1 cellular context compared by ENCODE assay signal in genomic region chr19:18450934-18451836, GRCh38.
TF ChIP-seq lines count a peak whose summit lies in the region.

No MANE protein-coding gene starts in this region.

TF ChIP-seq in HepG2, 621 proteins besides CTCF, POLR2A, EP300 and RAD21 (continued from another document and continues in another):
- TF ChIP-seq ZBTB4 (CRISPR knock-in tag; IDR thresholded peaks at IDR 0.05; ENCODE audit: borderline replicate concordance) (0 out of 2 replicates have a peak, but pooled peaks have one; percentile 14), CCAR2 (optimal IDR thresholded peaks at IDR 0.05; ENCODE audit: low read depth, low read length) (no peak), ERF (CRISPR knock-in tag; IDR thresholded peaks at IDR 0.05) (peak; percentile 57), BHLHE40 (IDR thresholded peaks at IDR 0.05; ENCODE audit: low read length) (peak; percentile 18; the same call in 1 of the 2 replicates), MXD4 (CRISPR knock-in tag; IDR thresholded peaks at IDR 0.05) (0 out of 2 replicates have a peak, but pooled peaks have one; percentile 43), ZNF543 (CRISPR knock-in tag; IDR thresholded peaks at IDR 0.05) (0 out of 2 replicates have a peak, but pooled peaks have one; percentile 32), ZNF574 (CRISPR knock-in tag; IDR thresholded peaks at IDR 0.05) (peak; percentile 70), LBX2 (CRISPR knock-in tag; IDR thresholded peaks at IDR 0.05; ENCODE audit: borderline replicate concordance) (peak; percentile 58; the same call in 1 of the 2 replicates), ZNF580 (CRISPR knock-in tag; IDR thresholded peaks at IDR 0.05; ENCODE audit: borderline replicate concordance, low read depth) (peak; percentile 38; the same call in 1 of the 2 replicates), TBX2 (CRISPR knock-in tag; IDR thresholded peaks at IDR 0.05; ENCODE audit: borderline replicate concordance) (peak; percentile 44; the same call in 1 of the 2 replicates), SMC3 (IDR thresholded peaks at IDR 0.05; ENCODE audit: low read length) (peak; percentile 44; the same call in 1 of the 2 replicates), GMEB1 (CRISPR knock-in tag; IDR thresholded peaks at IDR 0.05; ENCODE audit: borderline replicate concordance) (peak; percentile 29; the same call in 1 of the 2 replicates), TOE1 (CRISPR knock-in tag; IDR thresholded peaks at IDR 0.05) (no peak), RFXAP (CRISPR knock-in tag; IDR thresholded peaks at IDR 0.05; ENCODE audit: borderline replicate concordance) (peak; percentile 68; the same call in 1 of the 2 replicates), ARHGAP35 (CRISPR knock-in tag; IDR thresholded peaks at IDR 0.05; ENCODE audit: borderline replicate concordance) (0 out of 2 replicates have a peak, but pooled peaks have one; percentile 19), IKZF5 (CRISPR knock-in tag; IDR thresholded peaks at IDR 0.05) (peak; percentile 47; the same call in 1 of the 2 replicates), RBM22 (optimal IDR thresholded peaks at IDR 0.05; ENCODE audit: low read length) (peak; percentile 11), POGK (CRISPR knock-in tag; conservative IDR thresholded peaks at IDR 0.05) (0 out of 2 replicates have a peak, but pooled peaks have one; percentile 21), ARID5B (CRISPR knock-in tag; IDR thresholded peaks at IDR 0.05) (0 out of 2 replicates have a peak, but pooled peaks have one; percentile 15), ZNF383 (CRISPR knock-in tag; IDR thresholded peaks at IDR 0.05; ENCODE audit: borderline replicate concordance) (no peak), SAP130 (CRISPR knock-in tag; IDR thresholded peaks at IDR 0.05; ENCODE audit: low read depth) (peak; percentile 55), BCL3 (CRISPR knock-in tag; IDR thresholded peaks at IDR 0.05) (peak; percentile 30; the same call in 1 of the 2 replicates), DNMT1 (CRISPR knock-in tag; IDR thresholded peaks at IDR 0.05) (peak; percentile 63; the same call in 1 of the 2 replicates), ZNF782 (CRISPR knock-in tag; IDR thresholded peaks at IDR 0.05; ENCODE audit: borderline replicate concordance) (peak; percentile 54; the same call in 1 of the 2 replicates), E2F1 (CRISPR knock-in tag; IDR thresholded peaks at IDR 0.05) (no peak), ATM (IDR thresholded peaks at IDR 0.05; ENCODE audit: borderline replicate concordance) (no peak), NR0B2 (CRISPR knock-in tag; IDR thresholded peaks at IDR 0.05) (no peak), KLF11 (CRISPR knock-in tag; IDR thresholded peaks at IDR 0.05) (0 out of 2 replicates have a peak, but pooled peaks have one; percentile 38), POLR2AphosphoS2 (IDR thresholded peaks at IDR 0.05; ENCODE audit: low read depth, low read length) (no peak), SMYD3 (CRISPR knock-in tag; IDR thresholded peaks at IDR 0.05) (no peak), PATZ1 (CRISPR knock-in tag; IDR thresholded peaks at IDR 0.05) (peak; percentile 81)
